In the genomic region with DNA sequence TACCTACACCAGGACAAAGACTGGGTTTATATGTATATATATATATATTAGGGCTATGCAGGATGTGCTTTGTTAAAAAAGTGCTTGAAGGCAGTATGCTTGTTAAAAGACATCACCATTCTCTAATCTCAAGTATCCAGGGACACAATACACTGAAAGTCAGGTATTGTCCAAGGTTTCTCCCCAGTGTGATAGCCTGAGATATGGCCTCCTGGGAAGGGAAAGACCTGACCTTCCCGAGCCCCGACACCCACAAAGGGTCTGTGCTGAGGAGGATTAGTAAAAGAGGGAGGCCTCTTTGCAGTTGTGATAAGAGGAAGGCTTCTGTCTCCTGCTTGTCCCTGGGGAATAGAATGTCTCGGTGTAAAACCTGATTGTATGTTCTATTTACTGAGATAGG, we compare ENCODE assay signal across 15 cellular contexts.
"Had no signal": no experiment of that assay in that cellular context is flagged by ENCODE, and none has a peak within 500 bp of the region (broad histone marks: within the 10 kb centered on the region; RNA-seq: fewer than 3 reads in every experiment).

No MANE protein-coding gene starts in this region.

- H3K9me3 ChIP-seq: gastrocnemius medialis, heart right ventricle, lower lobe of right lung, ovary had no signal

- ATAC-seq: effector memory CD8-positive, alpha-beta T cell; gastrocnemius medialis; heart right ventricle; left colon; lower lobe of right lung; stimulated activated memory B cell treated with anti-CD40 and anti-IgM and Interleukin-4, amounts not matched to agents 10 μg/mL and 1 μg/mL and 100 μg/mL, for 72 hours had no signal

- H3K4me1 ChIP-seq: gastrocnemius medialis, lower lobe of right lung had no signal

- H3K27ac ChIP-seq: gastrocnemius medialis, heart right ventricle, lower lobe of right lung, ovary had no signal

- H3K27me3 ChIP-seq: ovary had no signal

- H3K4me3 ChIP-seq: gastrocnemius medialis, heart right ventricle, lower lobe of right lung, ovary had no signal

- FAIRE-seq: islet of Langerhans had no signal

- H3K36me3 ChIP-seq: gastrocnemius medialis, heart right ventricle, lower lobe of right lung, ovary had no signal

- DNase-seq: activated CD4-positive, alpha-beta T cell treated with anti-CD3 and anti-CD28 coated beads, Interleukin-2, amount 50 U/mL, for 1 hour; activated CD8-positive, alpha-beta memory T cell treated with anti-CD3 and anti-CD28 coated beads for 24 hours; activated naive CD4-positive, alpha-beta T cell; activated naive CD8-positive, alpha-beta T cell treated with anti-CD3 and anti-CD28 coated beads, Interleukin-2, amount 10 ng/mL, durations not matched to agents 7 days and 5 days; effector memory CD8-positive, alpha-beta T cell; gastrocnemius medialis; heart right ventricle; left colon; lower lobe of right lung; midbrain; ovary; stimulated activated CD4-positive, alpha-beta T cell treated with anti-CD3 and anti-CD28 coated beads, Interleukin-12 subunit alpha, Interleukin-12 subunit beta, amount 100 ng/mL, for 4 hours; stimulated activated CD4-positive, alpha-beta T cell treated with anti-CD3 and anti-CD28 coated beads, Interleukin-2, amount 100 ng/mL, for 24 hours had no signal
